ENCODE assay signal across 33 cellular contexts in the genomic region with DNA sequence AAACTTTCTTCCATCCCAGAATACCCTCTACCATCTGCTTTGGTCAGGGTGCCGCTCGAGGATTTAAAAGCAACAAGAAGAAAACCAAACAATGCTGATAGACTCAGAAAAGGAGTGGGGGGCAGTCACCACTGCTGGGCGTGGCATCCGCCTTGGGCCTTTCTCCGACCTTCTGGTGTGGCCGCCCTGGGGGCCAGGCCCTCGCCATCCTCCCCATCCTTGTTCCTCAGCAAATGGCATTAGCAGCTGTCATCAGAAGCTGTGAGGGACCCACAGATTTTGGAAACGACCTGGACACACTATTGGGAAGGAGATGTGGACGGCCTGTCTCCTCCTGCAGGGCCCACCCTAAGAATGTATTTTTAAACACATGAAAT. TPM values are rescaled to one million over a fixed set of nuclear protein-coding genes. Genes with fewer than 3 reads are reported as not detected.
"Had no signal": no experiment of that assay in that cellular context is flagged by ENCODE, and none has a peak within 500 bp of the region (broad histone marks: within the 10 kb centered on the region; RNA-seq: fewer than 3 reads in every experiment).

No MANE protein-coding gene starts in this region.

- H3K4me3 ChIP-seq: body of pancreas, colonic mucosa, esophagus squamous epithelium, gastroesophageal sphincter had no signal

- H3K27me3 ChIP-seq: body of pancreas, colonic mucosa, esophagus squamous epithelium, gastroesophageal sphincter had no signal

- ATAC-seq: activated CD4-positive, alpha-beta T cell treated with anti-CD3 and anti-CD28 coated beads for 36 hours; activated naive CD4-positive, alpha-beta T cell treated with anti-CD3 and anti-CD28 coated beads, Interleukin-2, amount 50 U/mL, for 72 hours; activated T-cell treated with anti-CD3 and anti-CD28 coated beads, Interleukin-2, amount 50 U/mL, for 72 hours; body of pancreas; gastroesophageal sphincter had no signal

- FAIRE-seq: endometrium, endothelial cell of umbilical vein had no signal

- DNase-seq: activated CD4-positive, alpha-beta memory T cell treated with anti-CD3 and anti-CD28 coated beads, Interleukin-2, amount 10 ng/mL, durations not matched to agents 7 days and 5 days; activated CD4-positive, alpha-beta T cell treated with anti-CD3 and anti-CD28 coated beads for 36 hours; activated CD4-positive, alpha-beta T cell treated with anti-CD3 and anti-CD28 coated beads, Interleukin-2, amount 10 ng/mL, durations not matched to agents 7 days and 5 days; activated CD4-positive, alpha-beta T cell treated with anti-CD3 and anti-CD28 coated beads, Interleukin-2, amount 50 U/mL, for 4 hours; activated CD4-positive, CD25-positive, alpha-beta regulatory T cell; activated CD4-positive, CD25-positive, alpha-beta regulatory T cell treated with anti-CD3 and anti-CD28 coated beads, Interleukin-2, amount 50 U/mL, for 72 hours; activated CD8-positive, alpha-beta memory T cell treated with anti-CD3 and anti-CD28 coated beads, Interleukin-2, amount 50 U/mL, for 48 hours; activated gamma-delta T cell; activated naive CD4-positive, alpha-beta T cell; activated naive CD4-positive, alpha-beta T cell treated with anti-CD3 and anti-CD28 coated beads, Interleukin-2, amount 10 ng/mL, durations not matched to agents 7 days and 5 days; activated T-cell treated with anti-CD3 and anti-CD28 coated beads for 4 hours; activated T-cell treated with anti-CD3 and anti-CD28 coated beads, Interleukin-2, amount 50 U/mL, for 24 hours; activated T-cell treated with anti-CD3 and anti-CD28 coated beads, Interleukin-2, amount 50 U/mL, for 72 hours; amniotic stem cell; anterior cingulate cortex; body of pancreas; caudate nucleus; colonic mucosa; effector CD8-positive, alpha-beta T cell; esophagus squamous epithelium; foreskin melanocyte; T-helper 2 cell had no signal

- H3K27me3 Mint-ChIP-seq: activated CD4-positive, alpha-beta memory T cell treated with anti-CD3 and anti-CD28 coated beads, Interleukin-2, amount 10 ng/mL, durations not matched to agents 7 days and 5 days; activated CD4-positive, alpha-beta T cell treated with anti-CD3 and anti-CD28 coated beads for 36 hours; activated CD4-positive, alpha-beta T cell treated with anti-CD3 and anti-CD28 coated beads, Interleukin-2, amount 10 ng/mL, durations not matched to agents 7 days and 5 days; activated naive CD4-positive, alpha-beta T cell treated with anti-CD3 and anti-CD28 coated beads, Interleukin-2, amount 10 ng/mL, durations not matched to agents 7 days and 5 days; activated T-cell treated with anti-CD3 and anti-CD28 coated beads, Interleukin-2, amount 50 U/mL, for 24 hours had no signal

- H3K27ac Mint-ChIP-seq: activated CD4-positive, alpha-beta memory T cell treated with anti-CD3 and anti-CD28 coated beads, Interleukin-2, amount 10 ng/mL, durations not matched to agents 7 days and 5 days; activated CD4-positive, alpha-beta T cell treated with anti-CD3 and anti-CD28 coated beads for 36 hours; activated CD4-positive, alpha-beta T cell treated with anti-CD3 and anti-CD28 coated beads, Interleukin-2, amount 10 ng/mL, durations not matched to agents 7 days and 5 days; activated naive CD4-positive, alpha-beta T cell treated with anti-CD3 and anti-CD28 coated beads, Interleukin-2, amount 10 ng/mL, durations not matched to agents 7 days and 5 days; activated naive CD4-positive, alpha-beta T cell treated with anti-CD3 and anti-CD28 coated beads, Interleukin-2, amount 50 U/mL, for 72 hours; activated T-cell treated with anti-CD3 and anti-CD28 coated beads, Interleukin-2, amount 50 U/mL, for 24 hours; activated T-cell treated with anti-CD3 and anti-CD28 coated beads, Interleukin-2, amount 50 U/mL, for 72 hours had no signal

- H3K4me3 Mint-ChIP-seq: activated CD4-positive, alpha-beta memory T cell treated with anti-CD3 and anti-CD28 coated beads, Interleukin-2, amount 10 ng/mL, durations not matched to agents 7 days and 5 days; activated CD4-positive, alpha-beta T cell treated with anti-CD3 and anti-CD28 coated beads for 36 hours; activated CD4-positive, alpha-beta T cell treated with anti-CD3 and anti-CD28 coated beads, Interleukin-2, amount 10 ng/mL, durations not matched to agents 7 days and 5 days; activated naive CD4-positive, alpha-beta T cell treated with anti-CD3 and anti-CD28 coated beads, Interleukin-2, amount 10 ng/mL, durations not matched to agents 7 days and 5 days; activated T-cell treated with anti-CD3 and anti-CD28 coated beads, Interleukin-2, amount 50 U/mL, for 24 hours; activated T-cell treated with anti-CD3 and anti-CD28 coated beads, Interleukin-2, amount 50 U/mL, for 72 hours had no signal

- H3K9me3 ChIP-seq: body of pancreas, colonic mucosa, esophagus squamous epithelium, gastroesophageal sphincter had no signal

- H3K36me3 ChIP-seq: colonic mucosa had no signal

- H3K27ac ChIP-seq: body of pancreas, colonic mucosa, epithelial cell of prostate, esophagus squamous epithelium, gastroesophageal sphincter had no signal

- H3K9me3 Mint-ChIP-seq: activated CD4-positive, alpha-beta memory T cell treated with anti-CD3 and anti-CD28 coated beads, Interleukin-2, amount 10 ng/mL, durations not matched to agents 7 days and 5 days; activated CD4-positive, alpha-beta T cell treated with anti-CD3 and anti-CD28 coated beads, Interleukin-2, amount 10 ng/mL, durations not matched to agents 7 days and 5 days; activated naive CD4-positive, alpha-beta T cell treated with anti-CD3 and anti-CD28 coated beads, Interleukin-2, amount 10 ng/mL, durations not matched to agents 7 days and 5 days; activated naive CD4-positive, alpha-beta T cell treated with anti-CD3 and anti-CD28 coated beads, Interleukin-2, amount 50 U/mL, for 72 hours; activated T-cell treated with anti-CD3 and anti-CD28 coated beads, Interleukin-2, amount 50 U/mL, for 24 hours; activated T-cell treated with anti-CD3 and anti-CD28 coated beads, Interleukin-2, amount 50 U/mL, for 72 hours had no signal

- H3K4me1 ChIP-seq: colonic mucosa had no signal

RNA-seq across cellular contexts. Expression of gene CALY, which starts 23.9 kb away (rescaled TPM):
- total RNA-seq: activated CD4-positive, alpha-beta memory T cell treated with anti-CD3 and anti-CD28 coated beads, Interleukin-2, amount 10 ng/mL, durations not matched to agents 7 days and 5 days; activated CD4-positive, alpha-beta T cell treated with anti-CD3 and anti-CD28 coated beads for 36 hours; activated CD4-positive, alpha-beta T cell treated with anti-CD3 and anti-CD28 coated beads, Interleukin-2, amount 10 ng/mL, durations not matched to agents 7 days and 5 days; activated naive CD4-positive, alpha-beta T cell treated with anti-CD3 and anti-CD28 coated beads, Interleukin-2, amount 50 U/mL, for 72 hours; dermis microvascular lymphatic vessel endothelial cell; endothelial cell of umbilical vein; esophagus squamous epithelium; fibroblast of lung; fibroblast of villous mesenchyme; glomerular endothelial cell had no signal
- polyA plus RNA-seq: endothelial cell of umbilical vein, fibroblast of lung had no signal

RNA-seq across cellular contexts. Expression of gene PRAP1, which starts 34.4 kb away (rescaled TPM):
- total RNA-seq: activated CD4-positive, alpha-beta memory T cell treated with anti-CD3 and anti-CD28 coated beads, Interleukin-2, amount 10 ng/mL, durations not matched to agents 7 days and 5 days; activated CD4-positive, alpha-beta T cell treated with anti-CD3 and anti-CD28 coated beads for 36 hours; activated CD4-positive, alpha-beta T cell treated with anti-CD3 and anti-CD28 coated beads, Interleukin-2, amount 10 ng/mL, durations not matched to agents 7 days and 5 days; activated naive CD4-positive, alpha-beta T cell treated with anti-CD3 and anti-CD28 coated beads, Interleukin-2, amount 50 U/mL, for 72 hours; activated T-cell treated with anti-CD3 and anti-CD28 coated beads, Interleukin-2, amount 50 U/mL, for 72 hours; dermis microvascular lymphatic vessel endothelial cell; endothelial cell of umbilical vein; esophagus squamous epithelium; fibroblast of lung; fibroblast of villous mesenchyme; gastroesophageal sphincter; glomerular endothelial cell; T-helper 1 cell treated with Interleukin-12 subunit alpha and Interleukin-12 subunit beta and Interleukin-4 antibody, amounts not matched to agents 30 ng/mL and 1 ng/mL, for 36 hours had no signal
- polyA plus RNA-seq: endothelial cell of umbilical vein, esophagus, fibroblast of lung had no signal
